ENCODE assay signal across 18 cellular contexts in the genomic region with DNA sequence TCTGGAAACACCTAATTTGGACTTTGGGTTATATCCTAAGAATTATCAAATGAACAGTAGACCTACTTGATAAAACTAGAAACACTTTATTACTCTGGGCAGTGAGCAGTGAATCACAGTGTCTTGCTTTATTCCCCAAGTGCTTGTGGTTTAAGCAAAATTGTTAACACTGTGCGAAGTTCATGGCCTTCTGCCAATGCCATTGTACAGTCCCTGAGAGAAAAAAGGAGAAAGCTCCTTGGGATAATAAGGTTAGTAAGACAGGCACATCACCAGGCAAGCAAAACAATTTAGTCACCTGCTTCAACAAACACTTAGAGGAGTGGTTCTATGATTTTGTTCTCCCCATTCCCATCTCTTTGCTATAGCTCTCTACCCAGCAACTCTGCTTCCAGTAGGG. TPM values are rescaled to one million over a fixed set of nuclear protein-coding genes. Genes with fewer than 3 reads are reported as not detected.
DNase-seq lines count a peak whose midpoint lies in the region; ATAC-seq, FAIRE-seq and TF ChIP-seq lines count a peak whose summit lies in the region.
"Had no signal": no experiment of that assay in that cellular context is flagged by ENCODE, and none has a peak within 500 bp of the region (broad histone marks: within the 10 kb centered on the region; RNA-seq: fewer than 3 reads in every experiment).

No MANE protein-coding gene starts in this region.

- POLR2A ChIA-PET in A673 (lab: Charles Lee; ENCODE audit: low non-redundant PET) = no interaction called here

- H3K9me3 Mint-ChIP-seq in neural progenitor cell = no peaks in the 10 kb centered on the region
- no peaks in the 10 kb centered on the region for H3K9me3 Mint-ChIP-seq in activated T-cell treated with anti-CD3 and anti-CD28 coated beads, Interleukin-2, amount 50 U/mL, for 4 hours
- H3K9me3 Mint-ChIP-seq: activated naive CD4-positive, alpha-beta T cell treated with anti-CD3 and anti-CD28 coated beads for 36 hours; stimulated activated effector memory CD8-positive, alpha-beta T cell treated with anti-CD3 and anti-CD28 coated beads, Interleukin-12 subunit alpha, Interleukin-12 subunit beta, amount 100 ng/mL, for 72 hours had no signal

- no TSS peak for BruUV-seq in A673 (replicated peaks; lab: Mats Ljungman, UMichigan)

- FAIRE-seq in H54 (lab: Jason Lieb, UNC) = peak; percentile 98

- peak; percentile 84 for ATAC-seq in RWPE2 (ENCODE audit: low read depth)
- no peak for ATAC-seq in activated T-cell treated with anti-CD3 and anti-CD28 coated beads, Interleukin-2, amount 50 U/mL, for 4 hours
- ATAC-seq: Right ventricle myocardium inferior; stimulated activated effector memory CD8-positive, alpha-beta T cell treated with anti-CD3 and anti-CD28 coated beads, Interleukin-12 subunit alpha, Interleukin-12 subunit beta, amount 100 ng/mL, for 72 hours had no signal

- H3K4me3 Mint-ChIP-seq in neural progenitor cell = no peak overlapping the region
- H3K4me3 Mint-ChIP-seq in activated T-cell treated with anti-CD3 and anti-CD28 coated beads, Interleukin-2, amount 50 U/mL, for 4 hours = no peak overlapping the region
- H3K4me3 Mint-ChIP-seq: activated naive CD4-positive, alpha-beta T cell treated with anti-CD3 and anti-CD28 coated beads for 36 hours; stimulated activated effector memory CD8-positive, alpha-beta T cell treated with anti-CD3 and anti-CD28 coated beads, Interleukin-12 subunit alpha, Interleukin-12 subunit beta, amount 100 ng/mL, for 72 hours had no signal

- H3K9ac ChIP-seq in neural progenitor cell = no peak overlapping the region

- no peaks in the 10 kb centered on the region for H3K27me3 ChIP-seq in RWPE2 (ENCODE audit: insufficient read depth, poor library complexity, severe bottlenecking)
- H3K27me3 ChIP-seq in neural progenitor cell = no peaks in the 10 kb centered on the region
- peaks cover 29% of the 10 kb centered on the region for H3K27me3 ChIP-seq in A673 (replicated peaks; ENCODE audit: insufficient read depth, low read depth, low read length, poor library complexity)

- H4K20me1 ChIP-seq in neural progenitor cell (ENCODE audit: low read depth) = no peaks in the 10 kb centered on the region

- peak; percentile 7 for DNase-seq in AG08395 (ENCODE audit: low spot score)
- DNase-seq in H54 (ENCODE audit: insufficient read length, low spot score) = peak; percentile 47
- no peak for DNase-seq in RWPE2 (ENCODE audit: low spot score)
- DNase-seq in fibroblast of pulmonary artery (ENCODE audit: low read depth) = peak; percentile 74
- DNase-seq in neural progenitor cell (ENCODE audit: low spot score) = no peak
- DNase-seq in cerebellum (ENCODE audit: low spot score) = no peak
- no peak for DNase-seq in activated T-cell treated with anti-CD3 and anti-CD28 coated beads, Interleukin-2, amount 50 U/mL, for 4 hours
- no peak for DNase-seq in A673 (ENCODE audit: low spot score)
- DNase-seq: activated naive CD4-positive, alpha-beta T cell treated with anti-CD3 and anti-CD28 coated beads for 36 hours; cerebellar nuclear complex; DND-41; GOT3; NCI-H510A; stimulated activated CD4-positive, alpha-beta T cell treated with anti-CD3 and anti-CD28 coated beads, Interleukin-2, amount 100 ng/mL, for 48 hours had no signal

- H3K27me3 Mint-ChIP-seq in neural progenitor cell (ENCODE audit: insufficient read depth, low read depth) = peaks cover 2% of the 10 kb centered on the region
- peaks cover 4% of the 10 kb centered on the region for H3K27me3 Mint-ChIP-seq in activated T-cell treated with anti-CD3 and anti-CD28 coated beads, Interleukin-2, amount 50 U/mL, for 4 hours (ENCODE audit: low read depth)

- TF ChIP-seq POLR2A in H54 (IDR thresholded peaks at IDR 0.05; ENCODE audit: low read depth, low read length) = no peak

- no peaks in the 10 kb centered on the region for H3F3A ChIP-seq in neural progenitor cell (ENCODE audit: low read depth)

- CTCF ChIA-PET in A673 (lab: Charles Lee) = no interaction called here

- H3K4me2 ChIP-seq in neural progenitor cell = no peak overlapping the region

- no peak overlapping the region for H3K27ac ChIP-seq in RWPE2 (ENCODE audit: poor library complexity, severe bottlenecking)
- no peak overlapping the region for H3K27ac ChIP-seq in neural progenitor cell
- no peak overlapping the region for H3K27ac ChIP-seq in A673 (ENCODE audit: low read depth, low read length, poor library complexity, severe bottlenecking)
- H3K27ac ChIP-seq: HL-60 had no signal

- intact Hi-C loops in A673 (cut with micrococcal nuclease; ENCODE audit: unreplicated experiment) = no loop called here

- H2AFZ ChIP-seq in neural progenitor cell (replicated peaks) = no peak overlapping the region

- TF ChIP-seq CTCF in RWPE2 (IDR thresholded peaks at IDR 0.05; ENCODE audit: poor library complexity, severe bottlenecking) (no peak), fibroblast of pulmonary artery (IDR thresholded peaks at IDR 0.05; ENCODE audit: low read length, missing control alignments) (no peak), neural progenitor cell (IDR thresholded peaks at IDR 0.05) (no peak), A673 (conservative IDR thresholded peaks at IDR 0.05; ENCODE audit: low read depth, low read length) (no peak)

- no peaks in the 10 kb centered on the region for H3K4me1 Mint-ChIP-seq in neural progenitor cell
- H3K4me1 Mint-ChIP-seq in activated T-cell treated with anti-CD3 and anti-CD28 coated beads, Interleukin-2, amount 50 U/mL, for 4 hours (ENCODE audit: low read depth) = no peaks in the 10 kb centered on the region
- H3K4me1 Mint-ChIP-seq: stimulated activated effector memory CD8-positive, alpha-beta T cell treated with anti-CD3 and anti-CD28 coated beads, Interleukin-12 subunit alpha, Interleukin-12 subunit beta, amount 100 ng/mL, for 72 hours had no signal

- peaks cover 1% of the 10 kb centered on the region for H3K4me1 ChIP-seq in RWPE2 (ENCODE audit: insufficient read depth, poor library complexity, severe bottlenecking)
- no peaks in the 10 kb centered on the region for H3K4me1 ChIP-seq in neural progenitor cell
- no peaks in the 10 kb centered on the region for H3K4me1 ChIP-seq in A673 (ENCODE audit: insufficient read depth, low read length, poor library complexity, severe bottlenecking)

- no peaks in the 10 kb centered on the region for H3K36me3 ChIP-seq in RWPE2 (ENCODE audit: low read depth)
- no peaks in the 10 kb centered on the region for H3K36me3 ChIP-seq in neural progenitor cell
- H3K36me3 ChIP-seq in A673 (ENCODE audit: insufficient read depth, low read length, poor library complexity, severe bottlenecking) = no peaks in the 10 kb centered on the region

- no peak overlapping the region for H3K4me3 ChIP-seq in RWPE2 (ENCODE audit: severe bottlenecking)
- H3K4me3 ChIP-seq in fibroblast of pulmonary artery (replicated peaks; ENCODE audit: low read depth, low read length) = no peak overlapping the region
- H3K4me3 ChIP-seq in neural progenitor cell = no peak overlapping the region
- H3K4me3 ChIP-seq in A673 (ENCODE audit: low read depth, low read length, poor library complexity, severe bottlenecking) = no peak overlapping the region

- no peaks in the 10 kb centered on the region for H3K9me3 ChIP-seq in RWPE2 (ENCODE audit: severe bottlenecking)
- no peaks in the 10 kb centered on the region for H3K9me3 ChIP-seq in neural progenitor cell (ENCODE audit: low read depth)
- no peaks in the 10 kb centered on the region for H3K9me3 ChIP-seq in A673 (ENCODE audit: low read depth, low read length, poor library complexity, severe bottlenecking)

- H3K79me2 ChIP-seq in neural progenitor cell (ENCODE audit: low read depth) = no peaks in the 10 kb centered on the region

- H3K27ac Mint-ChIP-seq in neural progenitor cell = no peak overlapping the region
- H3K27ac Mint-ChIP-seq: activated naive CD4-positive, alpha-beta T cell treated with anti-CD3 and anti-CD28 coated beads for 36 hours; stimulated activated effector memory CD8-positive, alpha-beta T cell treated with anti-CD3 and anti-CD28 coated beads, Interleukin-12 subunit alpha, Interleukin-12 subunit beta, amount 100 ng/mL, for 72 hours had no signal

- no peaks in the 10 kb centered on the region for H3K36me3 Mint-ChIP-seq in neural progenitor cell
- no peaks in the 10 kb centered on the region for H3K36me3 Mint-ChIP-seq in activated T-cell treated with anti-CD3 and anti-CD28 coated beads, Interleukin-2, amount 50 U/mL, for 4 hours (ENCODE audit: insufficient read depth)
- H3K36me3 Mint-ChIP-seq: stimulated activated effector memory CD8-positive, alpha-beta T cell treated with anti-CD3 and anti-CD28 coated beads, Interleukin-12 subunit alpha, Interleukin-12 subunit beta, amount 100 ng/mL, for 72 hours had no signal

RNA-seq across cellular contexts. Expression of a gene that starts 39.8 kb away (rescaled TPM):
- total RNA-seq in neural progenitor cell (ENCODE audit: low replicate concordance) (0.03 and 0.04 TPM in 2 replicates), cerebellum (23.3 TPM), A673 (2021) (not detected in 2 replicates)
- not detected for total RNA-seq in activated T-cell treated with anti-CD3 and anti-CD28 coated beads, Interleukin-2, amount 50 U/mL, for 4 hours
- total RNA-seq: activated naive CD4-positive, alpha-beta T cell treated with anti-CD3 and anti-CD28 coated beads for 36 hours; pulmonary artery endothelial cell; Right ventricle myocardium inferior had no signal

Comparison
In these comparisons a context has a peak if more than half of its experiments do, and no peak if none do; other contexts are left out.
1. DNase-seq: peak in AG08395 (single experiment), H54 (single experiment) and fibroblast of pulmonary artery (single experiment); none in RWPE2 (single experiment), neural progenitor cell (single experiment), cerebellum (single experiment), activated T-cell treated with anti-CD3 and anti-CD28 coated beads, Interleukin-2, amount 50 U/mL, for 4 hours (single experiment) and A673 (single experiment).
2. RNA of a gene that starts 39.8 kb away (total RNA-seq): 23.3 TPM in cerebellum (single experiment); 0.03 to 0.04 TPM in neural progenitor cell, not detected in activated T-cell treated with anti-CD3 and anti-CD28 coated beads, Interleukin-2, amount 50 U/mL, for 4 hours and not detected in A673; every median in the first group is over 10 times any median in the second.